Comparison of ENCODE assay signal across 8 cellular contexts in genomic region chr6:28597924-28598323, GRCh38.
DNase-seq lines count a peak whose midpoint lies in the region; ATAC-seq and TF ChIP-seq lines count a peak whose summit lies in the region.

No MANE protein-coding gene starts in this region.

- peak overlapping the region; percentile 90 for H2AFZ ChIP-seq in trophoblast cell (ENCODE audit: insufficient read depth, low read length, poor library complexity)

- no peaks in the 10 kb centered on the region for H3K79me1 ChIP-seq in trophoblast cell (ENCODE audit: low read length)

- H3K23ac ChIP-seq in trophoblast cell (ENCODE audit: low read length): no peak overlapping the region

- H3K36me3 ChIP-seq in trophoblast cell (ENCODE audit: control insufficient read depth in 1 of 2, insufficient read depth in 2 of 2, low read length in 2 of 2) (no peaks in the 10 kb centered on the region), mucosa of descending colon (ENCODE audit: low read depth) (no peaks in the 10 kb centered on the region)

- peak overlapping the region; percentile 67 for H3K4me2 ChIP-seq in trophoblast cell (ENCODE audit: low read length)

- H4K8ac ChIP-seq in trophoblast cell (ENCODE audit: low read depth, low read length): peak overlapping the region; percentile 54

- H3K9me3 ChIP-seq in trophoblast cell (ENCODE audit: insufficient read depth, low read depth, low read length) (no peaks in the 10 kb centered on the region), mucosa of descending colon (no peaks in the 10 kb centered on the region)

- H3K4me1 ChIP-seq in trophoblast cell (ENCODE audit: control insufficient read depth in 1 of 2, insufficient read depth in 2 of 2, low read length in 2 of 2): no peaks in the 10 kb centered on the region
- no peaks in the 10 kb centered on the region for H3K4me1 ChIP-seq in mucosa of descending colon (ENCODE audit: low read depth)

- H2BK5ac ChIP-seq in trophoblast cell (ENCODE audit: low read depth, low read length, poor library complexity): no peak overlapping the region

- H3K18ac ChIP-seq in trophoblast cell (ENCODE audit: low read length): no peak overlapping the region

- DNase-seq in NCI-H82 (lab: John Stamatoyannopoulos, UW): peak; percentile 47
- no peak for DNase-seq in NCI-H82 treated with DMSO at 0.1 percent for 48 hours (lab: John Stamatoyannopoulos, UW; ENCODE audit: unreplicated experiment)
- peak; percentile 64 for DNase-seq in NCI-H748 (lab: John Stamatoyannopoulos, UW; ENCODE audit: unreplicated experiment)
- peak; percentile 53 for DNase-seq in cerebellum (ENCODE audit: low spot score)
- peak in 1 of 2 donors; percentile 31 for DNase-seq in trophoblast cell
- DNase-seq in mucosa of descending colon: no peak
- DNase-seq in UCSD-AML1 (lab: John Stamatoyannopoulos, UW; ENCODE audit: unreplicated experiment): no peak

- no peak overlapping the region for H3K4ac ChIP-seq in trophoblast cell (ENCODE audit: low read depth, low read length)

- H4K91ac ChIP-seq in trophoblast cell (ENCODE audit: low read depth, low read length): no peak overlapping the region

- ATAC-seq in mucosa of descending colon (no peak), HG03135 (IDR thresholded peaks at IDR 0.05; ENCODE audit: unreplicated experiment) (no peak)

- H3K27ac ChIP-seq in trophoblast cell (ENCODE audit: low read depth, low read length): no peak overlapping the region

- peak overlapping the region; percentile 36 for H3K9ac ChIP-seq in trophoblast cell (ENCODE audit: low read length)

- no peak overlapping the region for H2AK5ac ChIP-seq in trophoblast cell (ENCODE audit: low read length)

- no peaks in the 10 kb centered on the region for H3K27me3 ChIP-seq in trophoblast cell (ENCODE audit: insufficient read depth, low read length)

- no peak for TF ChIP-seq CTCF in mucosa of descending colon (IDR thresholded peaks at IDR 0.05)

- H3K4me3 ChIP-seq in trophoblast cell (ENCODE audit: low read depth, low read length) (peak overlapping the region; percentile 25), mucosa of descending colon (no peak overlapping the region)

- intact Hi-C loops in mucosa of descending colon (cut with DNase I, micrococcal nuclease): no loop called here

- no peak overlapping the region for H2BK120ac ChIP-seq in trophoblast cell (ENCODE audit: insufficient read depth, low read length, poor library complexity)

- no peak overlapping the region for H2BK12ac ChIP-seq in trophoblast cell (ENCODE audit: low read length)

- peak overlapping the region; percentile 70 for H4K12ac ChIP-seq in trophoblast cell (ENCODE audit: low read depth, low read length)

- no peaks in the 10 kb centered on the region for H3K79me2 ChIP-seq in trophoblast cell (ENCODE audit: control insufficient read depth, insufficient read depth, low read length, poor library complexity)

- H3K14ac ChIP-seq in trophoblast cell (ENCODE audit: low read length): no peak overlapping the region

- no CpG with 5 or more reads among the region's 10 CpGs for WGBS in trophoblast cell (ENCODE audit: extremely low coverage, insufficient coverage, insufficient read length)

Comparison
In these comparisons a context has a peak if more than half of its experiments do, and no peak if none do; other contexts are left out.
1. DNase-seq: peak in NCI-H82 (single experiment), NCI-H748 (single experiment) and cerebellum (single experiment); none in NCI-H82 treated with DMSO at 0.1 percent for 48 hours (single experiment), mucosa of descending colon (0 of 3) and UCSD-AML1 (single experiment).